In genomic region chr6:44078795-44079671, GRCh38 we compare ENCODE assay signal across 1 cellular context.
TF ChIP-seq lines count a peak whose summit lies in the region.

No MANE protein-coding gene starts in this region.

TF ChIP-seq in K562, 482 proteins besides CTCF, POLR2A, EP300 and RAD21 (continued from another document and continues in another):
- TF ChIP-seq ZBTB5 (IDR thresholded peaks at IDR 0.05): no peak
- TF ChIP-seq, protein P1, sequence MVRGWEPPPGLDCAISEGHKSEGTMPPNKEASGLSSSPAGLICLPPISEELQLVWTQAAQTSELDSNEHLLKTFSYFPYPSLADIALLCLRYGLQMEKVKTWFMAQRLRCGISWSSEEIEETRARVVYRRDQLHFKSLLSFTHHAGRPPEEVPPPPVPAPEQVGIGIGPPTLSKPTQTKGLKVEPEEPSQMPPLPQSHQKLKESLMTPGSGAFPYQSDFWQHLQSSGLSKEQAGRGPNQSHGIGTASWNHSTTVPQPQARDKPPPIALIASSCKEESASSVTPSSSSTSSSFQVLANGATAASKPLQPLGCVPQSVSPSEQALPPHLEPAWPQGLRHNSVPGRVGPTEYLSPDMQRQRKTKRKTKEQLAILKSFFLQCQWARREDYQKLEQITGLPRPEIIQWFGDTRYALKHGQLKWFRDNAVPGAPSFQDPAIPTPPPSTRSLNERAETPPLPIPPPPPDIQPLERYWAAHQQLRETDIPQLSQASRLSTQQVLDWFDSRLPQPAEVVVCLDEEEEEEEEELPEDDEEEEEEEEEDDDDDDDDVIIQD (CRISPR knock-in tag; IDR thresholded peaks at IDR 0.05): no peak
- TF ChIP-seq RBM39 (optimal IDR thresholded peaks at IDR 0.05; ENCODE audit: low read depth, low read length): no peak
- TF ChIP-seq ZNF592 (IDR thresholded peaks at IDR 0.05): peak; percentile 55; the same call in 1 of the 2 replicates
- TF ChIP-seq ZNF780A (CRISPR knock-in tag; IDR thresholded peaks at IDR 0.05): no peak
- TF ChIP-seq, protein P2, sequence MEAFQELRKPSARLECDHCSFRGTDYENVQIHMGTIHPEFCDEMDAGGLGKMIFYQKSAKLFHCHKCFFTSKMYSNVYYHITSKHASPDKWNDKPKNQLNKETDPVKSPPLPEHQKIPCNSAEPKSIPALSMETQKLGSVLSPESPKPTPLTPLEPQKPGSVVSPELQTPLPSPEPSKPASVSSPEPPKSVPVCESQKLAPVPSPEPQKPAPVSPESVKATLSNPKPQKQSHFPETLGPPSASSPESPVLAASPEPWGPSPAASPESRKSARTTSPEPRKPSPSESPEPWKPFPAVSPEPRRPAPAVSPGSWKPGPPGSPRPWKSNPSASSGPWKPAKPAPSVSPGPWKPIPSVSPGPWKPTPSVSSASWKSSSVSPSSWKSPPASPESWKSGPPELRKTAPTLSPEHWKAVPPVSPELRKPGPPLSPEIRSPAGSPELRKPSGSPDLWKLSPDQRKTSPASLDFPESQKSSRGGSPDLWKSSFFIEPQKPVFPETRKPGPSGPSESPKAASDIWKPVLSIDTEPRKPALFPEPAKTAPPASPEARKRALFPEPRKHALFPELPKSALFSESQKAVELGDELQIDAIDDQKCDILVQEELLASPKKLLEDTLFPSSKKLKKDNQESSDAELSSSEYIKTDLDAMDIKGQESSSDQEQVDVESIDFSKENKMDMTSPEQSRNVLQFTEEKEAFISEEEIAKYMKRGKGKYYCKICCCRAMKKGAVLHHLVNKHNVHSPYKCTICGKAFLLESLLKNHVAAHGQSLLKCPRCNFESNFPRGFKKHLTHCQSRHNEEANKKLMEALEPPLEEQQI (IDR thresholded peaks at IDR 0.05): no peak
- TF ChIP-seq NFATC3 (IDR thresholded peaks at IDR 0.05): no peak
- TF ChIP-seq ZNF766 (CRISPR knock-in tag; conservative IDR thresholded peaks at IDR 0.05): no peak; the same call in 1 of the 2 replicates
- TF ChIP-seq SNAPC5 (CRISPR knock-in tag; IDR thresholded peaks at IDR 0.05): no peak
- no peak for TF ChIP-seq PTTG1 (tag; IDR thresholded peaks at IDR 0.05; ENCODE audit: low read depth)
- 0 out of 4 replicates have a peak, but pooled peaks of 1 of the 2 experiments have one; percentile 30 for TF ChIP-seq NONO (IDR thresholded peaks at IDR 0.05; ENCODE audit: low read depth in 2 of 2, low read length in 1 of 2)
- TF ChIP-seq RBM17 (IDR thresholded peaks at IDR 0.05; ENCODE audit: borderline replicate concordance, low read depth, low read length): no peak
- TF ChIP-seq ZNF75A (CRISPR knock-in tag; IDR thresholded peaks at IDR 0.05): no peak
- TF ChIP-seq KAT7 (CRISPR knock-in tag; IDR thresholded peaks at IDR 0.05; ENCODE audit: borderline replicate concordance): no peak
- TF ChIP-seq ZNF277 (CRISPR knock-in tag; IDR thresholded peaks at IDR 0.05; ENCODE audit: borderline replicate concordance): no peak
- TF ChIP-seq ARID1B (IDR thresholded peaks at IDR 0.05): 0 out of 2 replicates have a peak, but pooled peaks have one; percentile 12
- TF ChIP-seq MIER1 (IDR thresholded peaks at IDR 0.05; ENCODE audit: low read depth): no peak
- TF ChIP-seq ZNF445 (CRISPR knock-in tag; IDR thresholded peaks at IDR 0.05; ENCODE audit: low read depth): no peak
- TF ChIP-seq ZNF584 (CRISPR knock-in tag; IDR thresholded peaks at IDR 0.05; ENCODE audit: low read depth): no peak
- peak; percentile 29; the same call in 1 of the 2 replicates for TF ChIP-seq GATAD2A (IDR thresholded peaks at IDR 0.05)
- TF ChIP-seq ZBTB8A (IDR thresholded peaks at IDR 0.05; ENCODE audit: partially characterized antibody): no peak
- TF ChIP-seq NFE2L1 (tag; IDR thresholded peaks at IDR 0.05; ENCODE audit: borderline replicate concordance, low read depth): no peak
- TF ChIP-seq NCOR1 (IDR thresholded peaks at IDR 0.05): no peak
- TF ChIP-seq MTA3 (IDR thresholded peaks at IDR 0.05; ENCODE audit: borderline replicate concordance): no peak; the same call in 1 of the 2 replicates
- TF ChIP-seq SMAD2 (IDR thresholded peaks at IDR 0.05; ENCODE audit: low read depth, low read length): no peak
- peak; percentile 47; the same call in 1 of the 2 replicates for TF ChIP-seq REST (CRISPR knock-in tag; IDR thresholded peaks at IDR 0.05; ENCODE audit: low read depth)
- no peak for TF ChIP-seq MCM3 (IDR thresholded peaks at IDR 0.05)
- TF ChIP-seq IRF2 (CRISPR knock-in tag; IDR thresholded peaks at IDR 0.05): no peak
- TF ChIP-seq L3MBTL2 (IDR thresholded peaks at IDR 0.05): peak; percentile 66
- TF ChIP-seq TCF7L2 (IDR thresholded peaks at IDR 0.05; ENCODE audit: low read depth, low read length): no peak
- TF ChIP-seq CBX3 (IDR thresholded peaks at IDR 0.05; ENCODE audit: borderline replicate concordance in 1 of 2, low read length in 2 of 2): no peak
- TF ChIP-seq KDM1A (IDR thresholded peaks at IDR 0.05): peak in 1 of 2 experiments; percentile 45; a peak in 2 of 4 replicates
- no peak for TF ChIP-seq ETV6 (IDR thresholded peaks at IDR 0.05; ENCODE audit: borderline replicate concordance in 1 of 2, low read depth in 2 of 2, low read length in 1 of 2)
- no peak for TF ChIP-seq ETV6 (CRISPR knock-in tag; IDR thresholded peaks at IDR 0.05; ENCODE audit: borderline replicate concordance)
- no peak for TF ChIP-seq HNRNPH1 (optimal IDR thresholded peaks at IDR 0.05; ENCODE audit: low read depth, low read length)
- no peak for TF ChIP-seq PHF21A (IDR thresholded peaks at IDR 0.05; ENCODE audit: borderline replicate concordance, low read depth)
- TF ChIP-seq, protein P3, sequence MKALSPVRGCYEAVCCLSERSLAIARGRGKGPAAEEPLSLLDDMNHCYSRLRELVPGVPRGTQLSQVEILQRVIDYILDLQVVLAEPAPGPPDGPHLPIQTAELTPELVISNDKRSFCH (CRISPR knock-in tag; IDR thresholded peaks at IDR 0.05): no peak
- TF ChIP-seq, protein P3 (tag; IDR thresholded peaks at IDR 0.05): no peak
- no peak for TF ChIP-seq DDX20 (tag; IDR thresholded peaks at IDR 0.05; ENCODE audit: low read depth)
- no peak for TF ChIP-seq ZNF830 (CRISPR knock-in tag; IDR thresholded peaks at IDR 0.05)
- TF ChIP-seq DACH1 (IDR thresholded peaks at IDR 0.05; ENCODE audit: partially characterized antibody): no peak
- no peak for TF ChIP-seq ZMIZ1 (IDR thresholded peaks at IDR 0.05; ENCODE audit: low read depth in 2 of 2, low read length in 2 of 2)
- TF ChIP-seq MAZ (CRISPR knock-in tag; conservative IDR thresholded peaks at IDR 0.05 in 1 of 2, IDR thresholded peaks at IDR 0.05 in 1 of 2): peak; percentile 24 to 76; a peak in 2 of 4 replicates
- TF ChIP-seq HNRNPUL1 (IDR thresholded peaks at IDR 0.05; ENCODE audit: low read length): no peak
